9 cellular contexts compared by ENCODE assay signal in the genomic region with DNA sequence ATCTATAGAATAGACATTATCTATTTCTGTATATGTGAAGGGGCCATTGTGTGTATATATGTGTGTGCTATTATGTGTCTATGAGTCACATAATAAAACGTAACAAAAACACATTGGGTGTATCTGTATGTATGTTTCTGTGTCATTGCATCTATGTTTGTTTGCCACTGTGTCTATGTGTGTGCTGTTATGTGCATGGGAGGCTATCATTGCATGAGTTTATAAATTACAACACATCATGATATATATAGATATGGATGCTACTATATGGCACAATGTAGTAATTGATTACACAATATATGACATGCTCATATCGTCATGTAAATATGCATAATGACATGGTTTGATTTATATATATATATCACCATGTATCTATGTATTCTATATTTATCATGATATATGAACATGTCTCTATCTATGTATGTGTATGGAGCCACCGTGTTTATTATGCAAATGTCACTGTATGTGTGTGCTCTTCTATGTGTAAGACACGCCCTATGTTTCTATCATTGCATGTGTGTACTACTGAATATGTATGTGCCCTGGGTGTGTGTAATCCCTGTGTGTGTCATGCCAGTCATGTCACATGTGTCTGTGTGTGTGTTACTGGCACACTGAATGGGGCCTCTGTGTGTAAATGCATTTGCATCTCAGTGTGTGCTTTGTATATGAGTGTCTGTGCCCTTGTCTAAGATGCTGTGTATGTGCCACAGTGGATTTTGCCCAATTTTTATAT. TPM values are rescaled to one million over a fixed set of nuclear protein-coding genes. Genes with fewer than 3 reads are reported as not detected.
DNase-seq lines count a peak whose midpoint lies in the region; FAIRE-seq and TF ChIP-seq lines count a peak whose summit lies in the region.
"Had no signal": no experiment of that assay in that cellular context is flagged by ENCODE, and none has a peak within 500 bp of the region (broad histone marks: within the 10 kb centered on the region; RNA-seq: fewer than 3 reads in every experiment).

No MANE protein-coding gene starts in this region.

- 77 to 83% methylated on average over 4 of the region's 4 CpGs for WGBS in GM23248 (ENCODE audit: low coverage in 1 of 2, low lambda C conversion rate in 2 of 2, missing lambda C conversion rate in 2 of 2), 2 experiments

- no peaks in the 10 kb centered on the region for H3K9me3 ChIP-seq in left ventricle myocardium inferior (replicated peaks)
- no peaks in the 10 kb centered on the region for H3K9me3 ChIP-seq in GM23248 (ENCODE audit: low read depth)

- no peaks in the 10 kb centered on the region for H3F3A ChIP-seq in GM23248 (ENCODE audit: insufficient read depth)

- no peak for TF ChIP-seq CTCF in left ventricle myocardium inferior (IDR thresholded peaks at IDR 0.05; ENCODE audit: borderline replicate concordance)

- H3K4me3 ChIP-seq in left ventricle myocardium inferior: peak overlapping the region; percentile 55
- H3K4me3 ChIP-seq in GM23248: no peak overlapping the region

- H3K36me3 ChIP-seq in left ventricle myocardium inferior (no peaks in the 10 kb centered on the region), GM23248 (ENCODE audit: low read depth) (no peaks in the 10 kb centered on the region)

- no peaks in the 10 kb centered on the region for H4K20me1 ChIP-seq in GM23248 (ENCODE audit: insufficient read depth)

- no peaks in the 10 kb centered on the region for H3K9me2 ChIP-seq in GM23248 (ENCODE audit: insufficient read depth)

- H3K4me2 ChIP-seq in GM23248 (ENCODE audit: unreplicated experiment): no peak overlapping the region

- intact Hi-C loops in left ventricle myocardium inferior (cut with micrococcal nuclease) (no loop called here), cardiac septum (cut with DNase I) (no loop called here)

- in situ Hi-C loops in GM23248 (cut with MboI): no loop called here

- no peaks in the 10 kb centered on the region for H3K79me2 ChIP-seq in GM23248 (ENCODE audit: insufficient read depth)

- peak; percentile 74 for FAIRE-seq in HTR-8/SVneo (lab: Jason Lieb, UNC)

- H3K27ac ChIP-seq in left ventricle myocardium inferior (replicated peaks) (no peak overlapping the region), GM23248 (no peak overlapping the region)
- H3K27ac ChIP-seq: VCaP had no signal

- H3K27me3 ChIP-seq in left ventricle myocardium inferior (ENCODE audit: low read depth) (peaks cover 84% of the 10 kb centered on the region), GM23248 (replicated peaks; ENCODE audit: insufficient read depth) (no peaks in the 10 kb centered on the region; the same call in 1 of the 2 replicates)

- no peak overlapping the region for H3K9ac ChIP-seq in GM23248

- DNase-seq in left ventricle myocardium inferior (no peak), cardiac septum (ENCODE audit: low spot score) (no peak), HTR-8/SVneo (ENCODE audit: insufficient read length, low spot score) (no peak), amniotic stem cell (lab: John Stamatoyannopoulos, UW) (no peak), GM23248 (no peak), NCI-H1436 (lab: John Stamatoyannopoulos, UW) (no peak)
- DNase-seq in activated T-cell treated with anti-CD3 and anti-CD28 coated beads, Interleukin-2, amount 50 U/mL, for 48 hours: peak; percentile 73 to 74
- DNase-seq in stimulated activated CD4-positive, alpha-beta T cell treated with anti-CD3 and anti-CD28 coated beads, Interleukin-2, amount 100 ng/mL, for 24 hours: peak; percentile 64 to 70

- H3K4me1 ChIP-seq in left ventricle myocardium inferior (peaks cover 3% of the 10 kb centered on the region), GM23248 (ENCODE audit: insufficient read depth) (no peaks in the 10 kb centered on the region)

- no peak overlapping the region for H2AFZ ChIP-seq in GM23248

RNA-seq across cellular contexts. Expression of a gene that starts 1.4 kb away (rescaled TPM):
- total RNA-seq in left ventricle myocardium inferior (12.8 TPM), cardiac septum (10.7 TPM)
- total RNA-seq in GM23248 (2014; rRNA removed; shearing (Covaris generic)): under 0.01 and 0.76 TPM in 2 replicates
- 0.63 and 1.0 TPM in 2 replicates for polyA plus RNA-seq in GM23248 (2016; fragmentation: Nextera tagmentation; extraction: Ambion mirVana)

RNA-seq across cellular contexts. Expression of a gene that starts 22.0 kb away (rescaled TPM):
- total RNA-seq in left ventricle myocardium inferior: 55.2 TPM
- 49.4 TPM for total RNA-seq in cardiac septum
- total RNA-seq in GM23248 (2014; rRNA removed; shearing (Covaris generic)): 48.7 and 57.1 TPM in 2 replicates
- polyA plus RNA-seq in GM23248 (2016; fragmentation: Nextera tagmentation; extraction: Ambion mirVana): 88.7 and 92.1 TPM in 2 replicates

RNA-seq across cellular contexts. Expression of a gene that starts 49.2 kb away (rescaled TPM):
- total RNA-seq in left ventricle myocardium inferior (0.05 TPM), cardiac septum (0.94 TPM)
- total RNA-seq in GM23248 (2014; rRNA removed; shearing (Covaris generic)): 0.38 TPM in 1 of 2 replicates, not detected in the other
- polyA plus RNA-seq in GM23248 (2016; fragmentation: Nextera tagmentation; extraction: Ambion mirVana): not detected in 2 replicates

Comparison
In these comparisons a context has a peak if more than half of its experiments do, and no peak if none do; other contexts are left out.
1. DNase-seq: peak in activated T-cell treated with anti-CD3 and anti-CD28 coated beads, Interleukin-2, amount 50 U/mL, for 48 hours (2 of 2) and stimulated activated CD4-positive, alpha-beta T cell treated with anti-CD3 and anti-CD28 coated beads, Interleukin-2, amount 100 ng/mL, for 24 hours (2 of 2); none in left ventricle myocardium inferior (single experiment), cardiac septum (single experiment), HTR-8/SVneo (single experiment), amniotic stem cell (single experiment), GM23248 (single experiment) and NCI-H1436 (single experiment).